Comparison of ENCODE assay signal across 2 cellular contexts in genomic region chr3:46124216-46125143, GRCh38.
TF ChIP-seq lines count a peak whose summit lies in the region.

No MANE protein-coding gene starts in this region.

TF ChIP-seq in liver, 16 proteins besides CTCF, POLR2A, EP300 and RAD21:
- no peak for TF ChIP-seq EGR1 (IDR thresholded peaks at IDR 0.05; ENCODE audit: low read depth in 2 of 2)
- no peak for TF ChIP-seq SP1 (IDR thresholded peaks at IDR 0.05)
- peak; percentile 78 for TF ChIP-seq NR2F2 (IDR thresholded peaks at IDR 0.05)

TF ChIP-seq in HepG2, 621 proteins besides CTCF, POLR2A, EP300 and RAD21:
- TF ChIP-seq FOXK2 (IDR thresholded peaks at IDR 0.05) (no peak), ZNF687 (CRISPR knock-in tag; IDR thresholded peaks at IDR 0.05) (no peak), SPEN (CRISPR knock-in tag; IDR thresholded peaks at IDR 0.05; ENCODE audit: low read depth) (no peak), SRF (IDR thresholded peaks at IDR 0.05; ENCODE audit: low read depth, low read length) (no peak), NFATC3 (CRISPR knock-in tag; IDR thresholded peaks at IDR 0.05) (no peak), ZFYVE20 (CRISPR knock-in tag; IDR thresholded peaks at IDR 0.05; ENCODE audit: borderline replicate concordance, low read depth) (no peak), ZKSCAN8 (CRISPR knock-in tag; IDR thresholded peaks at IDR 0.05; ENCODE audit: borderline replicate concordance) (no peak), BATF2 (CRISPR knock-in tag; IDR thresholded peaks at IDR 0.05) (no peak), ZNF557 (CRISPR knock-in tag; IDR thresholded peaks at IDR 0.05) (no peak), ZNF17 (CRISPR knock-in tag; IDR thresholded peaks at IDR 0.05) (no peak), ZSCAN29 (CRISPR knock-in tag; conservative IDR thresholded peaks at IDR 0.05) (no peak), ZNF382 (CRISPR knock-in tag; IDR thresholded peaks at IDR 0.05; ENCODE audit: borderline replicate concordance) (no peak)
- TF ChIP-seq, protein P1, sequence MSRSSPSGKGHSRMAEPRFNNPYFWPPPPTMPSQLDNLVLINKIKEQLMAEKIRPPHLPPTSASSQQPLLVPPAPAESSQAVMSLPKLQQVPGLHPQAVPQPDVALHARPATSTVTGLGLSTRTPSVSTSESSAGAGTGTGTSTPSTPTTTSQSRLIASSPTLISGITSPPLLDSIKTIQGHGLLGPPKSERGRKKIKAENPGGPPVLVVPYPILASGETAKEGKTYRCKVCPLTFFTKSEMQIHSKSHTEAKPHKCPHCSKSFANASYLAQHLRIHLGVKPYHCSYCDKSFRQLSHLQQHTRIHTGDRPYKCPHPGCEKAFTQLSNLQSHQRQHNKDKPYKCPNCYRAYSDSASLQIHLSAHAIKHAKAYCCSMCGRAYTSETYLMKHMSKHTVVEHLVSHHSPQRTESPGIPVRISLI (CRISPR knock-in tag; IDR thresholded peaks at IDR 0.05; ENCODE audit: borderline replicate concordance), result no peak
- TF ChIP-seq, protein P2, sequence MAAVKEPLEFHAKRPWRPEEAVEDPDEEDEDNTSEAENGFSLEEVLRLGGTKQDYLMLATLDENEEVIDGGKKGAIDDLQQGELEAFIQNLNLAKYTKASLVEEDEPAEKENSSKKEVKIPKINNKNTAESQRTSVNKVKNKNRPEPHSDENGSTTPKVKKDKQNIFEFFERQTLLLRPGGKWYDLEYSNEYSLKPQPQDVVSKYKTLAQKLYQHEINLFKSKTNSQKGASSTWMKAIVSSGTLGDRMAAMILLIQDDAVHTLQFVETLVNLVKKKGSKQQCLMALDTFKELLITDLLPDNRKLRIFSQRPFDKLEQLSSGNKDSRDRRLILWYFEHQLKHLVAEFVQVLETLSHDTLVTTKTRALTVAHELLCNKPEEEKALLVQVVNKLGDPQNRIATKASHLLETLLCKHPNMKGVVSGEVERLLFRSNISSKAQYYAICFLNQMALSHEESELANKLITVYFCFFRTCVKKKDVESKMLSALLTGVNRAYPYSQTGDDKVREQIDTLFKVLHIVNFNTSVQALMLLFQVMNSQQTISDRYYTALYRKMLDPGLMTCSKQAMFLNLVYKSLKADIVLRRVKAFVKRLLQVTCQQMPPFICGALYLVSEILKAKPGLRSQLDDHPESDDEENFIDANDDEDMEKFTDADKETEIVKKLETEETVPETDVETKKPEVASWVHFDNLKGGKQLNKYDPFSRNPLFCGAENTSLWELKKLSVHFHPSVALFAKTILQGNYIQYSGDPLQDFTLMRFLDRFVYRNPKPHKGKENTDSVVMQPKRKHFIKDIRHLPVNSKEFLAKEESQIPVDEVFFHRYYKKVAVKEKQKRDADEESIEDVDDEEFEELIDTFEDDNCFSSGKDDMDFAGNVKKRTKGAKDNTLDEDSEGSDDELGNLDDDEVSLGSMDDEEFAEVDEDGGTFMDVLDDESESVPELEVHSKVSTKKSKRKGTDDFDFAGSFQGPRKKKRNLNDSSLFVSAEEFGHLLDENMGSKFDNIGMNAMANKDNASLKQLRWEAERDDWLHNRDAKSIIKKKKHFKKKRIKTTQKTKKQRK (IDR thresholded peaks at IDR 0.05; ENCODE audit: low read length), result no peak
